Comparison of ENCODE assay signal across 1 cellular context in the genomic region with DNA sequence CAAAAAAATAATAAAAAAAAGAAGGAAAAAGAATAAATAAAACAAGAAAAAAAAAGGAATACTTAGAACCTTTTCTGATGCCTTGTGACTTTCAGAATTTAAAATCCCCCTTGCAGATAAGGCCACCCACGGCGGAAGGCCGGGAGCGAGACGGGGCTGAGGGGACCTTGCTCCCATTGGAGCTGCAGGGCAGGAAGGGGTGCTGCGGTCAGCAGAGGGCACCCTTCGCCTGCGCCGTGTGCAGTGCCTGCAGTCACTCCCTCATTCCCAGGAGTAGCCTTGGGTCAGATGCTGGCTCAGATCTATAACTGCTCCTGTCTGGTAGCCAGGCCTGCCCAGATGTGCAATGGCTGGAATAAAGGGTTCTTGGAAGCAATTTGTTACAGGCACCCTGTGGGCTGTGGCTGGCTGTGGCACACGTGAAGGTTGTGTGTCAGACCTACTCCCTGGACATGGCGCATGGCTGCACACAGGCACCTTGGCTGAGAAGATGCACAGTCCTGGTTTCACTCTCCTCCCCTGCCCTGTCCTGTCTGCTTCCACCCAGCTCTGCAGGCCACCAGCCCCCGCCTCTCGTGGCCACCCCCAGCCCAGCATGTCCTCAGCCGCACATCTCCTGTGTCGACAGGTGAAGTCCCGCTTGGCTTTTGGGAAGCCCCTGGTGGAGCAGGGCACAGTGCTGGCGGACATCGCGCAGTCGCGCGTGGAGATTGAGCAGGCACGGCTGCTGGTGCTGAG.
TF ChIP-seq lines count a peak whose summit lies in the region.

No MANE protein-coding gene starts in this region.

TF ChIP-seq in SK-N-SH treated with all-trans-retinoic acid at 6 μM for 48 hours, 23 proteins besides CTCF, POLR2A, EP300 and RAD21 (continued from another document):
- no peak for TF ChIP-seq GLIS3 (CRISPR knock-in tag; IDR thresholded peaks at IDR 0.05)
